Comparison of ENCODE assay signal across 1 cellular context in the genomic region with DNA sequence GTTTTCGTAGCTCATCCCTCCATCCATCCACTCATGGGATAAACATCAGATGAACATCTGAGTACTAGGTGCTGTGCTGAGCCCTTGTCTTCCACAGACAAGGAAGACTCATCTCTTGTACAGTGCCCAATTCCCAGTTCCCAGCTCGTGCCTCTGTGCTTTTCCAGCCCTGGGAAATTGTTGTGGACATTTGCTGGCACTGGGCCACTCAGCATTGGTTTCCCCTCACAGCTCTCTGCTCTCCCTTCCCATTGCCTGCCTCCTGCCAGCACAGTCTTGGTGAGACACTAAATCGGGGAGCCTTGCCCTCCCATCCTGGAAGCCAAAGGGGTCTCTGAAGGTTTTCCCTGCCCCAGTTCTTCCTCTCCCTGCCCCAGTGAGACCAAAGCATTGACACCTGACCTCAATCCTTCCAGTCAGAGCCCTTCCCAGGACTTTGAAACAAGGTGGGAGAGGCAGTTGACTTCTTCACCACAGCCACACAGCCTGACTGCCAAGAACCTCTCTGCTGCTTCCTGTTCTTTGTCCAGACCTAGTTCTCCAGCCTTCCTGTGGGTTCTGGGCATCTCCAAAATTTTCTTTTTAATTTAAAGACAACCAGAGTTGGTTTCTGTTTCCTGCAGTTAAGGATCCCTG.
TF ChIP-seq lines count a peak whose summit lies in the region.

No MANE protein-coding gene starts in this region.

TF ChIP-seq in H1, 55 proteins besides CTCF, POLR2A, EP300 and RAD21:
- TF ChIP-seq TBP (IDR thresholded peaks at IDR 0.05; ENCODE audit: low read depth, low read length) (no peak), CTBP2 (IDR thresholded peaks at IDR 0.05; ENCODE audit: borderline replicate concordance, insufficient read depth, insufficient read length, low read length) (no peak), SAP30 (IDR thresholded peaks at IDR 0.05; ENCODE audit: insufficient read depth, insufficient replicate concordance, low read length) (no peak), MAFK (IDR thresholded peaks at IDR 0.05; ENCODE audit: low read depth, low read length) (no peak), TAF7 (optimal IDR thresholded peaks at IDR 0.05; ENCODE audit: borderline replicate concordance, low read depth, low read length) (no peak), NRF1 (IDR thresholded peaks at IDR 0.05; ENCODE audit: low read depth, low read length) (no peak), POLR2AphosphoS5 (IDR thresholded peaks at IDR 0.05; ENCODE audit: low read depth, low read length) (no peak), SIN3A (conservative IDR thresholded peaks at IDR 0.05 in 1 of 2, IDR thresholded peaks at IDR 0.05 in 1 of 2; ENCODE audit: low read depth in 1 of 2, low read length in 2 of 2) (no peak), BCL11A (IDR thresholded peaks at IDR 0.05; ENCODE audit: low read depth in 2 of 2, low read length in 2 of 2) (no peak), POU5F1 (IDR thresholded peaks at IDR 0.05; ENCODE audit: low read depth, low read length) (no peak), BACH1 (IDR thresholded peaks at IDR 0.05; ENCODE audit: low read length) (no peak), TEAD4 (IDR thresholded peaks at IDR 0.05; ENCODE audit: low read depth, low read length) (no peak), CHD1 (IDR thresholded peaks at IDR 0.05; ENCODE audit: low read depth, low read length) (no peak)
- TF ChIP-seq, protein P1, sequence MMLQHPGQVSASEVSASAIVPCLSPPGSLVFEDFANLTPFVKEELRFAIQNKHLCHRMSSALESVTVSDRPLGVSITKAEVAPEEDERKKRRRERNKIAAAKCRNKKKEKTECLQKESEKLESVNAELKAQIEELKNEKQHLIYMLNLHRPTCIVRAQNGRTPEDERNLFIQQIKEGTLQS (IDR thresholded peaks at IDR 0.05; ENCODE audit: insufficient read depth, low read depth, low read length): no peak
